Comparison of ENCODE assay signal across 9 cellular contexts in the genomic region with DNA sequence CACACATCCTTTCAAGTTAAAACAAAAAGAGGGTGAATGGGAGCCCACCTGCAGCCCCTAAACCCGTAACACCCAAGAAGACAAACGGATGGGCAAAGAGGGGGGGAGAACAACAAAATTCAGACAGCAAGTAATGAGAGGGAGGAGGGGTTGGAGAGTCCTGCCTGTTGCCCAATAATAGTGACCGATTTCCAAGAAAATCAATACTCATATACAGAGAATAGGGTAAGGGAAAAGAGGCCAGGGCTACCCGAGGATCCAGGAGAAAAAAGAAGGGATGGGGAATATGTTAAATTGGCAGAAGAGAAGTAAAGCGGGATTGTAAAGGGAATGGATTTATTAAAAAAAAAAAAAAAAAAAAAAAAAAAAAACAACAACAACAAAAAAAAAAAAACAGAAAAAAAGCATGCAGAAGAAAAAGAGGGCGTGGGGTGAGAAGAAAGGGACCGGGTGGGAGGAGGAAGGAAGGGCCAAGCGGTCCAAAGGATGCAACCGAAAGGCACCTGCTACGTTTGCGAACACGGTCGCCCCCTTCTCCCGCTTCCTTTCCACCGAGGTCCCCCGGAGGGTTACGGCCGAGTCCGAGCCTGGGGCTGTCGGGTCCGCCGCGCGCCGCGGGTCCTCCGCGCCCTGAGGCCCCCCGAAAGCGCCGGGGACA. TPM values are rescaled to one million over a fixed set of nuclear protein-coding genes. Genes with fewer than 3 reads are reported as not detected.
DNase-seq lines count a peak whose midpoint lies in the region; ATAC-seq and TF ChIP-seq lines count a peak whose summit lies in the region.
"Had no signal": no experiment of that assay in that cellular context is flagged by ENCODE, and none has a peak within 500 bp of the region (broad histone marks: within the 10 kb centered on the region; RNA-seq: fewer than 3 reads in every experiment).

No MANE protein-coding gene starts in this region.

- H3K27me3 ChIP-seq in NT2/D1 (ENCODE audit: insufficient read depth, insufficient read length), result peaks cover 34% of the 10 kb centered on the region
- H3K27me3 ChIP-seq in fibroblast of lung (ENCODE audit: control insufficient read depth, insufficient read depth, low read length), result peaks cover 13% of the 10 kb centered on the region
- H3K27me3 ChIP-seq in rectal smooth muscle tissue (ENCODE audit: control insufficient read depth, insufficient read depth, low read length), result peaks cover 6% of the 10 kb centered on the region

- ATAC-seq in GM18867 (IDR thresholded peaks at IDR 0.05; ENCODE audit: unreplicated experiment) (peak; percentile 11), GM18517 (IDR thresholded peaks at IDR 0.05; ENCODE audit: unreplicated experiment) (no peak)

- H3K79me2 ChIP-seq in fibroblast of lung (ENCODE audit: control insufficient read depth, insufficient read depth, low read length), result no peaks in the 10 kb centered on the region

- H3K27ac ChIP-seq in fibroblast of lung (ENCODE audit: insufficient read depth, low read length) (no peak overlapping the region), rectal smooth muscle tissue (ENCODE audit: low read depth, low read length) (no peak overlapping the region)
- H3K27ac ChIP-seq: neutrophil had no signal

- TF ChIP-seq CTCF in fibroblast of lung (conservative IDR thresholded peaks at IDR 0.05 in 1 of 2, IDR thresholded peaks at IDR 0.05 in 1 of 2; ENCODE audit: low read depth in 1 of 2, low read length in 2 of 2), result no peak

- no peaks in the 10 kb centered on the region for H4K20me1 ChIP-seq in fibroblast of lung (ENCODE audit: control insufficient read depth, extremely low read depth, insufficient read depth, low read length)

- DNase-seq in NT2/D1 (ENCODE audit: low read depth, low spot score), result no peak
- no peak for DNase-seq in fibroblast of lung (ENCODE audit: low read depth in 2 of 2)
- no peak for DNase-seq in H4 (ENCODE audit: low spot score)
- DNase-seq in NCI-H187 (lab: John Stamatoyannopoulos, UW), result no peak
- DNase-seq in AG08396 (ENCODE audit: low spot score), result no peak

- no peak overlapping the region for H2AFZ ChIP-seq in fibroblast of lung (ENCODE audit: low read length)

- peak overlapping the region; percentile 75 for H3K4me2 ChIP-seq in fibroblast of lung (ENCODE audit: extremely low read depth, insufficient read depth, low read length)

- H3K9ac ChIP-seq in NT2/D1 (ENCODE audit: insufficient read length, low read depth) (no peak overlapping the region), fibroblast of lung (ENCODE audit: insufficient read depth, low read length) (no peak overlapping the region), rectal smooth muscle tissue (ENCODE audit: low read length) (no peak overlapping the region)

- H3K4me3 ChIP-seq in NT2/D1 (ENCODE audit: insufficient read length, low read depth) (peak overlapping the region; percentile 81), fibroblast of lung (replicated peaks in 1 of 4; ENCODE audit: control extremely low read depth in 1 of 4, insufficient read depth in 1 of 4, low read depth in 3 of 4, low read length in 4 of 4) (peak overlapping the region in 2 of 4 experiments; percentile 20 to 43), rectal smooth muscle tissue (ENCODE audit: low read length) (peak overlapping the region; percentile 58)

- no peaks in the 10 kb centered on the region for H3K36me3 ChIP-seq in NT2/D1 (ENCODE audit: insufficient read depth, insufficient read length, low read length)
- no peaks in the 10 kb centered on the region for H3K36me3 ChIP-seq in fibroblast of lung (ENCODE audit: control insufficient read depth, insufficient read depth, low read length)
- H3K36me3 ChIP-seq in rectal smooth muscle tissue (ENCODE audit: control insufficient read depth, insufficient read depth, low read length), result no peaks in the 10 kb centered on the region
- H3K36me3 ChIP-seq: neutrophil had no signal

- H3K4me1 ChIP-seq in NT2/D1 (ENCODE audit: insufficient read depth, insufficient read length), result peaks cover 3% of the 10 kb centered on the region
- no peaks in the 10 kb centered on the region for H3K4me1 ChIP-seq in fibroblast of lung (ENCODE audit: control insufficient read depth, extremely low read depth, insufficient read depth, low read length)
- H3K4me1 ChIP-seq in rectal smooth muscle tissue (ENCODE audit: control insufficient read depth, insufficient read depth, low read length), result no peaks in the 10 kb centered on the region

- no peaks in the 10 kb centered on the region for H3K9me3 ChIP-seq in NT2/D1 (ENCODE audit: insufficient read depth, low read length)
- no peaks in the 10 kb centered on the region for H3K9me3 ChIP-seq in fibroblast of lung (ENCODE audit: control insufficient read depth, insufficient read depth, low read depth, low read length)
- H3K9me3 ChIP-seq: neutrophil had no signal

RNA-seq across cellular contexts. Expression of a gene that starts 0.9 kb away (rescaled TPM):
- not detected in 2 replicates for total RNA-seq in fibroblast of lung
- polyA plus RNA-seq in fibroblast of lung, result 0.02 TPM in 1 of 2 replicates, not detected in the other
- polyA plus RNA-seq in fibroblast of lung (2012), result not detected in 2 replicates
- polyA minus RNA-seq in fibroblast of lung (ENCODE audit: low replicate concordance), result not detected in 2 replicates
- not detected in 2 replicates for total RNA-seq in H4 (2014; rRNA removed; shearing (Covaris generic))
